Comparison of ENCODE assay signal across 29 cellular contexts in genomic region chr17:80592243-80592642, GRCh38. TPM values are rescaled to one million over a fixed set of nuclear protein-coding genes. Genes with fewer than 3 reads are reported as not detected.
DNase-seq lines count a peak whose midpoint lies in the region; ATAC-seq and TF ChIP-seq lines count a peak whose summit lies in the region.
"Had no signal": no experiment of that assay in that cellular context is flagged by ENCODE, and none has a peak within 500 bp of the region (broad histone marks: within the 10 kb centered on the region; RNA-seq: fewer than 3 reads in every experiment).

No MANE protein-coding gene starts in this region.

- no peaks in the 10 kb centered on the region for H3K9me3 Mint-ChIP-seq in activated naive CD4-positive, alpha-beta T cell treated with anti-CD3 and anti-CD28 coated beads for 36 hours
- no peaks in the 10 kb centered on the region for H3K9me3 Mint-ChIP-seq in activated naive CD4-positive, alpha-beta T cell treated with anti-CD3 and anti-CD28 coated beads, Interleukin-2, amount 50 U/mL, for 72 hours
- H3K9me3 Mint-ChIP-seq in naive thymus-derived CD8-positive, alpha-beta T cell: no peaks in the 10 kb centered on the region
- H3K9me3 Mint-ChIP-seq: activated CD4-positive, alpha-beta memory T cell treated with anti-CD3 and anti-CD28 coated beads for 36 hours had no signal

- no peak for TF ChIP-seq CTCF in OCI-LY1 (IDR thresholded peaks at IDR 0.05; ENCODE audit: low read length)

- H3K4me2 ChIP-seq in OCI-LY1 (ENCODE audit: low read length): peak overlapping the region; percentile 50

- peaks cover 74% of the 10 kb centered on the region for H3K79me2 ChIP-seq in OCI-LY1 (ENCODE audit: insufficient read depth, low read length)

- H3K4me3 ChIP-seq in OCI-LY1 (ENCODE audit: low read depth, low read length, poor library complexity, severe bottlenecking): no peak overlapping the region
- H3K4me3 ChIP-seq: esophagus muscularis mucosa, heart right ventricle, right lobe of liver had no signal

- peaks cover 64% of the 10 kb centered on the region for H3K4me1 Mint-ChIP-seq in activated naive CD4-positive, alpha-beta T cell treated with anti-CD3 and anti-CD28 coated beads for 36 hours (ENCODE audit: low read depth)
- H3K4me1 Mint-ChIP-seq in naive thymus-derived CD8-positive, alpha-beta T cell: peaks cover 31 to 75% (median 67%) of the 10 kb centered on the region in 4 donors

- no peaks in the 10 kb centered on the region for H4K20me1 ChIP-seq in OCI-LY1 (ENCODE audit: insufficient read depth, low read length)

- H3K4me1 ChIP-seq in OCI-LY1 (ENCODE audit: insufficient read depth, low read length, severe bottlenecking): peaks cover 72% of the 10 kb centered on the region
- H3K4me1 ChIP-seq: BE2C, foreskin keratinocyte, right lobe of liver had no signal

- H2AFZ ChIP-seq in OCI-LY1 (ENCODE audit: low read length): no peak overlapping the region

- H3K36me3 ChIP-seq in OCI-LY1 (ENCODE audit: insufficient read depth, low read length): no peaks in the 10 kb centered on the region
- H3K36me3 ChIP-seq: BE2C, heart right ventricle, right lobe of liver had no signal

- H3K9me3 ChIP-seq in OCI-LY1 (ENCODE audit: low read length): no peaks in the 10 kb centered on the region
- H3K9me3 ChIP-seq: BE2C, esophagus muscularis mucosa, heart right ventricle, right lobe of liver had no signal

- no peak overlapping the region for H3K4me3 Mint-ChIP-seq in activated naive CD4-positive, alpha-beta T cell treated with anti-CD3 and anti-CD28 coated beads for 36 hours
- H3K4me3 Mint-ChIP-seq in naive thymus-derived CD8-positive, alpha-beta T cell: peak overlapping the region in 3 of 10 donors; percentile 1 to 48 (median 5)
- H3K4me3 Mint-ChIP-seq: activated CD4-positive, alpha-beta memory T cell treated with anti-CD3 and anti-CD28 coated beads for 36 hours had no signal

- no peak for DNase-seq in activated naive CD4-positive, alpha-beta T cell treated with anti-CD3 and anti-CD28 coated beads for 36 hours
- no peak for DNase-seq in activated naive CD4-positive, alpha-beta T cell treated with anti-CD3 and anti-CD28 coated beads, Interleukin-2, amount 50 U/mL, for 16 hours
- no peak for DNase-seq in activated naive CD4-positive, alpha-beta T cell treated with anti-CD3 and anti-CD28 coated beads, Interleukin-2, amount 50 U/mL, for 72 hours (ENCODE audit: low spot score in 2 of 2)
- DNase-seq in naive thymus-derived CD8-positive, alpha-beta T cell: no peak
- DNase-seq in NOMO-1 (lab: John Stamatoyannopoulos, UW; ENCODE audit: unreplicated experiment in 2 of 2): no peak
- no peak for DNase-seq in iPS-NIHi7 (ENCODE audit: extremely low spot score)
- no peak for DNase-seq in medulla oblongata (ENCODE audit: extremely low spot score)
- DNase-seq: ACHN; activated CD4-positive, alpha-beta memory T cell treated with anti-CD3 and anti-CD28 coated beads for 36 hours; BE2C; central memory CD4-positive, alpha-beta T cell; DMS79; foreskin keratinocyte; GDM1; H7; heart right ventricle; KG1; mammary epithelial cell; NCI-H1417 treated with DMSO at 0.1 percent for 48 hours; NCI-H2081 treated with DMSO at 0.1 percent for 48 hours; NCI-H226; NCI-H69; posterior cingulate gyrus; right lobe of liver; stimulated activated CD4-positive, alpha-beta T cell treated with anti-CD3 and anti-CD28 coated beads, Interleukin-12 subunit alpha, Interleukin-12 subunit beta, amount 100 ng/mL, for 4 hours; stimulated activated CD4-positive, alpha-beta T cell treated with anti-CD3 and anti-CD28 coated beads, Interleukin-4, amount 100 ng/mL, for 1 hour had no signal

- CTCF ChIA-PET in activated naive CD4-positive, alpha-beta T cell treated with anti-CD3 and anti-CD28 coated beads for 36 hours (lab: Charles Lee): interaction anchor here (1.0 kb wide), 1 partner anchor 17 kb away, joined by 3 read pairs; no protein-coding TSS in a partner anchor

- H3K27ac ChIP-seq in OCI-LY1 (ENCODE audit: low read depth, low read length, poor library complexity, severe bottlenecking): peak overlapping the region; percentile 83
- H3K27ac ChIP-seq: esophagus muscularis mucosa, foreskin keratinocyte, heart right ventricle, right lobe of liver, RWPE1 had no signal

- no peaks in the 10 kb centered on the region for H3K9me2 ChIP-seq in OCI-LY1 (ENCODE audit: low read depth, low read length)

- H3K27ac Mint-ChIP-seq in activated naive CD4-positive, alpha-beta T cell treated with anti-CD3 and anti-CD28 coated beads for 36 hours: peak overlapping the region; percentile 76
- H3K27ac Mint-ChIP-seq in activated naive CD4-positive, alpha-beta T cell treated with anti-CD3 and anti-CD28 coated beads, Interleukin-2, amount 50 U/mL, for 72 hours: peak overlapping the region; percentile 51 to 85
- peak overlapping the region in 8 of 10 donors; percentile 56 to 89 (median 66) for H3K27ac Mint-ChIP-seq in naive thymus-derived CD8-positive, alpha-beta T cell

- H3K36me3 Mint-ChIP-seq in activated naive CD4-positive, alpha-beta T cell treated with anti-CD3 and anti-CD28 coated beads for 36 hours (ENCODE audit: low read depth): no peaks in the 10 kb centered on the region
- peaks cover 0 to 6% of the 10 kb centered on the region in 2 donors for H3K36me3 Mint-ChIP-seq in activated naive CD4-positive, alpha-beta T cell treated with anti-CD3 and anti-CD28 coated beads, Interleukin-2, amount 50 U/mL, for 72 hours
- no peaks in the 10 kb centered on the region for H3K36me3 Mint-ChIP-seq in naive thymus-derived CD8-positive, alpha-beta T cell
- H3K36me3 Mint-ChIP-seq: activated CD4-positive, alpha-beta memory T cell treated with anti-CD3 and anti-CD28 coated beads for 36 hours had no signal

- intact Hi-C loops in activated naive CD4-positive, alpha-beta T cell treated with anti-CD3 and anti-CD28 coated beads for 36 hours (cut with micrococcal nuclease): loop anchor here (5.0 kb wide), 1 partner anchor 190 kb away; no protein-coding TSS in a partner anchor

- no peak for ATAC-seq in activated naive CD4-positive, alpha-beta T cell treated with anti-CD3 and anti-CD28 coated beads, Interleukin-2, amount 50 U/mL, for 72 hours
- no peak for ATAC-seq in naive thymus-derived CD8-positive, alpha-beta T cell
- ATAC-seq: foreskin keratinocyte, heart right ventricle, right lobe of liver had no signal

- H3F3A ChIP-seq in OCI-LY1 (ENCODE audit: insufficient read depth, low read length): no peaks in the 10 kb centered on the region

- H3K27me3 Mint-ChIP-seq in activated naive CD4-positive, alpha-beta T cell treated with anti-CD3 and anti-CD28 coated beads for 36 hours (ENCODE audit: low read depth): no peaks in the 10 kb centered on the region
- no peaks in the 10 kb centered on the region for H3K27me3 Mint-ChIP-seq in naive thymus-derived CD8-positive, alpha-beta T cell
- H3K27me3 Mint-ChIP-seq: activated CD4-positive, alpha-beta memory T cell treated with anti-CD3 and anti-CD28 coated beads for 36 hours had no signal

- no peaks in the 10 kb centered on the region for H3K27me3 ChIP-seq in OCI-LY1 (ENCODE audit: insufficient read depth, low read length)
- H3K27me3 ChIP-seq: BE2C, esophagus muscularis mucosa, foreskin keratinocyte, heart right ventricle, right lobe of liver had no signal

- peak overlapping the region; percentile 14; the same call in 1 of the 2 replicates for H3K9ac ChIP-seq in OCI-LY1 (ENCODE audit: low read length)

- POLR2A ChIA-PET in naive thymus-derived CD8-positive, alpha-beta T cell (lab: Charles Lee): no interaction called here

RNA-seq across cellular contexts. Expression of gene RPTOR, which starts 47.6 kb away (rescaled TPM):
- 10 to 100 TPM; 32.4 to 35.4 TPM for total RNA-seq in activated naive CD4-positive, alpha-beta T cell treated with anti-CD3 and anti-CD28 coated beads for 36 hours
- total RNA-seq in activated naive CD4-positive, alpha-beta T cell treated with anti-CD3 and anti-CD28 coated beads, Interleukin-2, amount 50 U/mL, for 72 hours: 100 to 1,000 TPM in 1 of 2 donors, 10 to 100 TPM in 1; 59.5 to 128 TPM
- total RNA-seq in naive thymus-derived CD8-positive, alpha-beta T cell: 10 to 100 TPM; 53.5 to 53.9 TPM
- polyA plus RNA-seq in naive thymus-derived CD8-positive, alpha-beta T cell: 10 to 100 TPM in 1 of 3 donors, 1 to 10 TPM in 2; 5.3 to 10.2 (median 5.5) TPM
